ENCODE assay signal across 8 cellular contexts in the genomic region with DNA sequence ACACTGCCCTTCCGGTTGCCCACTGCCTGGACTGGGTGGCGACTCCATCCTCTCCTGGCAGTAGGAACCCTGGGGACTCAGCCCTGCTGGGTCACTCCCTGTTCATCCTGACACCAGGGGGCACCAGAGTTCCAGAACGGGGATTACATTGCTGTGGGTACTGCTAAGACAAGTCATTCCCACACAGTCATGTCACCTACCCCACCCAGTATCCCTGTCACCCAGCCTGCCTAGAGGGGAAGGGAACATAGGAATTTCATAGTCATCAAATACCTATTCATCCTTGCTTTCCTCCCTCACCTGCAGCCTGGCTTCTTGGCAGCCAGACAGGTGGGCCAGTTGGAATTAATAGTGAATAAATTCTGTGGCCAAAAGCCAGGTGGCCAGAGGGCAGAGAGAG. TPM values are rescaled to one million over a fixed set of nuclear protein-coding genes. Genes with fewer than 3 reads are reported as not detected.
DNase-seq lines count a peak whose midpoint lies in the region; ATAC-seq lines count a peak whose summit lies in the region.

No MANE protein-coding gene starts in this region.

- H3K9ac ChIP-seq in Karpas-422 (ENCODE audit: low read length) = no peak overlapping the region

- H3K4me2 ChIP-seq in Karpas-422 (ENCODE audit: low read depth, low read length, poor library complexity, severe bottlenecking) = no peak overlapping the region

- no peak for ATAC-seq in HG02870 (IDR thresholded peaks at IDR 0.05; ENCODE audit: unreplicated experiment)

- H4K20me1 ChIP-seq in Karpas-422 (ENCODE audit: insufficient read depth, low read depth, low read length) = no peaks in the 10 kb centered on the region

- H3K9me3 ChIP-seq in Karpas-422 (ENCODE audit: low read length) = no peaks in the 10 kb centered on the region
- no peaks in the 10 kb centered on the region for H3K9me3 ChIP-seq in SJCRH30 (replicated peaks)

- H3K4me1 ChIP-seq in Karpas-422 (ENCODE audit: low read length) (no peaks in the 10 kb centered on the region), SJCRH30 (no peaks in the 10 kb centered on the region)

- H3K79me2 ChIP-seq in Karpas-422 (ENCODE audit: low read length) = no peaks in the 10 kb centered on the region

- H3K4me3 ChIP-seq in Karpas-422 (ENCODE audit: low read length) = no peak overlapping the region
- no peak overlapping the region for H3K4me3 ChIP-seq in SJCRH30

- DNase-seq in DMS79 treated with DMSO at 0.1 percent for 48 hours (lab: John Stamatoyannopoulos, UW) (peak; percentile 27), Karpas-422 (peak; percentile 88), SJCRH30 (peak; percentile 83 to 88), germinal center (ENCODE audit: low spot score) (peak; percentile 85), posterior cingulate gyrus (peak in 9 of 10 donors; percentile 50 to 96 (median 81)), ureter (ENCODE audit: low spot score) (peak; percentile 89)
- peak; percentile 72 for DNase-seq in activated gamma-delta T cell treated with anti-CD3 and anti-CD28 coated beads, Interleukin-2, amount 50 U/mL, for 16 hours (ENCODE audit: low read depth)

- no peak overlapping the region for H3K27ac ChIP-seq in Karpas-422 (ENCODE audit: low read length)
- H3K27ac ChIP-seq in SJCRH30 = no peak overlapping the region

- no peaks in the 10 kb centered on the region for H3K9me2 ChIP-seq in Karpas-422 (replicated peaks; ENCODE audit: insufficient read depth, low read length)

- H3K36me3 ChIP-seq in Karpas-422 (ENCODE audit: insufficient read depth, low read length) (peaks cover 6% of the 10 kb centered on the region; the same call in 1 of the 2 replicates), SJCRH30 (peaks cover 41% of the 10 kb centered on the region)

- intact Hi-C loops in posterior cingulate gyrus (cut with DNase I) = loop anchor here (1.0 kb wide), 1 partner anchor 25 kb away; no protein-coding TSS in a partner anchor

- H2AFZ ChIP-seq in Karpas-422 (ENCODE audit: low read length) = no peak overlapping the region

- no peaks in the 10 kb centered on the region for H3K27me3 ChIP-seq in Karpas-422 (ENCODE audit: low read length)
- no peaks in the 10 kb centered on the region for H3K27me3 ChIP-seq in SJCRH30

RNA-seq across cellular contexts. Expression of gene SFN, which starts 9.8 kb away (rescaled TPM):
- total RNA-seq in Karpas-422 (2014; rRNA removed; shearing (Covaris generic); ENCODE audit: low replicate concordance) = 0.47 and 1.0 TPM in 2 replicates
- total RNA-seq in SJCRH30 (2014; rRNA removed; shearing (Covaris generic)) = 0.14 and 0.15 TPM in 2 replicates
- 93.7 TPM for total RNA-seq in ureter

RNA-seq across cellular contexts. Expression of gene ZDHHC18, which starts 26.7 kb away (rescaled TPM):
- 25.1 and 31.0 TPM in 2 replicates for total RNA-seq in Karpas-422 (2014; rRNA removed; shearing (Covaris generic); ENCODE audit: low replicate concordance)
- total RNA-seq in SJCRH30 (2014; rRNA removed; shearing (Covaris generic)) = 31.6 and 31.8 TPM in 2 replicates
- 21.0 TPM for total RNA-seq in ureter

RNA-seq across cellular contexts. Expression of gene GPN2, which starts 36.9 kb away (rescaled TPM):
- 32.6 and 33.3 TPM in 2 replicates for total RNA-seq in Karpas-422 (2014; rRNA removed; shearing (Covaris generic); ENCODE audit: low replicate concordance)
- total RNA-seq in SJCRH30 (2014; rRNA removed; shearing (Covaris generic)) = 22.4 and 25.3 TPM in 2 replicates
- 47.3 TPM for total RNA-seq in ureter

RNA-seq across cellular contexts. Expression of gene GPATCH3, which starts 47.1 kb away (rescaled TPM):
- 5.6 and 10.1 TPM in 2 replicates for total RNA-seq in Karpas-422 (2014; rRNA removed; shearing (Covaris generic); ENCODE audit: low replicate concordance)
- total RNA-seq in SJCRH30 (2014; rRNA removed; shearing (Covaris generic)) = 12.0 and 12.9 TPM in 2 replicates
- 9.0 TPM for total RNA-seq in ureter

Comparison
In these comparisons a context has a peak if more than half of its experiments do, and no peak if none do; other contexts are left out.
1. DNase-seq: peak in every context shown above with its lines; median percentile 89 in ureter; 88 in Karpas-422; 86 in SJCRH30; 85 in germinal center; 81 in posterior cingulate gyrus; 72 in activated gamma-delta T cell treated with anti-CD3 and anti-CD28 coated beads, Interleukin-2, amount 50 U/mL, for 16 hours; 27 in DMS79 treated with DMSO at 0.1 percent for 48 hours.
2. RNA of gene SFN, which starts 9.8 kb away (total RNA-seq): 93.7 TPM in ureter (single experiment); 0.47 to 1.0 TPM in Karpas-422 and 0.14 to 0.15 TPM in SJCRH30; every median in the first group is over 10 times any median in the second.